ENCODE assay signal across 2 cellular contexts in genomic region chr9:135093911-135094584, GRCh38.
TF ChIP-seq lines count a peak whose summit lies in the region.

No MANE protein-coding gene starts in this region.

TF ChIP-seq in K562, 482 proteins besides CTCF, POLR2A, EP300 and RAD21:
- TF ChIP-seq RBM25 (IDR thresholded peaks at IDR 0.05; ENCODE audit: low read depth, low read length, severe bottlenecking): peak; percentile 33
- peak; percentile 77 for TF ChIP-seq ZFP36 (IDR thresholded peaks at IDR 0.05; ENCODE audit: low read depth, low read length, partially characterized antibody)
- TF ChIP-seq, protein P1, sequence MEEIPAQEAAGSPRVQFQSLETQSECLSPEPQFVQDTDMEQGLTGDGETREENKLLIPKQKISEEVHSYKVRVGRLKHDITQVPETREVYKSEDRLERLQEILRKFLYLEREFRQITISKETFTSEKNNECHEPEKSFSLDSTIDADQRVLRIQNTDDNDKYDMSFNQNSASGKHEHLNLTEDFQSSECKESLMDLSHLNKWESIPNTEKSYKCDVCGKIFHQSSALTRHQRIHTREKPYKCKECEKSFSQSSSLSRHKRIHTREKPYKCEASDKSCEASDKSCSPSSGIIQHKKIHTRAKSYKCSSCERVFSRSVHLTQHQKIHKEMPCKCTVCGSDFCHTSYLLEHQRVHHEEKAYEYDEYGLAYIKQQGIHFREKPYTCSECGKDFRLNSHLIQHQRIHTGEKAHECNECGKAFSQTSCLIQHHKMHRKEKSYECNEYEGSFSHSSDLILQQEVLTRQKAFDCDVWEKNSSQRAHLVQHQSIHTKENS (CRISPR knock-in tag; IDR thresholded peaks at IDR 0.05): no peak
- no peak for TF ChIP-seq RFX7 (CRISPR knock-in tag; IDR thresholded peaks at IDR 0.05)
- TF ChIP-seq, protein P2, sequence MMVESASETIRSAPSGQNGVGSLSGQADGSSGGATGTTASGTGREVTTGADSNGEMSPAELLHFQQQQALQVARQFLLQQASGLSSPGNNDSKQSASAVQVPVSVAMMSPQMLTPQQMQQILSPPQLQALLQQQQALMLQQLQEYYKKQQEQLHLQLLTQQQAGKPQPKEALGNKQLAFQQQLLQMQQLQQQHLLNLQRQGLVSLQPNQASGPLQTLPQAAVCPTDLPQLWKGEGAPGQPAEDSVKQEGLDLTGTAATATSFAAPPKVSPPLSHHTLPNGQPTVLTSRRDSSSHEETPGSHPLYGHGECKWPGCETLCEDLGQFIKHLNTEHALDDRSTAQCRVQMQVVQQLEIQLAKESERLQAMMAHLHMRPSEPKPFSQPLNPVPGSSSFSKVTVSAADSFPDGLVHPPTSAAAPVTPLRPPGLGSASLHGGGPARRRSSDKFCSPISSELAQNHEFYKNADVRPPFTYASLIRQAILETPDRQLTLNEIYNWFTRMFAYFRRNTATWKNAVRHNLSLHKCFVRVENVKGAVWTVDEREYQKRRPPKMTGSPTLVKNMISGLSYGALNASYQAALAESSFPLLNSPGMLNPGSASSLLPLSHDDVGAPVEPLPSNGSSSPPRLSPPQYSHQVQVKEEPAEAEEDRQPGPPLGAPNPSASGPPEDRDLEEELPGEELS (CRISPR knock-in tag; IDR thresholded peaks at IDR 0.05; ENCODE audit: borderline replicate concordance): no peak
- no peak for TF ChIP-seq ZNF12 (CRISPR knock-in tag; IDR thresholded peaks at IDR 0.05)
- no peak for TF ChIP-seq KDM1A (IDR thresholded peaks at IDR 0.05)
- TF ChIP-seq, protein P3, sequence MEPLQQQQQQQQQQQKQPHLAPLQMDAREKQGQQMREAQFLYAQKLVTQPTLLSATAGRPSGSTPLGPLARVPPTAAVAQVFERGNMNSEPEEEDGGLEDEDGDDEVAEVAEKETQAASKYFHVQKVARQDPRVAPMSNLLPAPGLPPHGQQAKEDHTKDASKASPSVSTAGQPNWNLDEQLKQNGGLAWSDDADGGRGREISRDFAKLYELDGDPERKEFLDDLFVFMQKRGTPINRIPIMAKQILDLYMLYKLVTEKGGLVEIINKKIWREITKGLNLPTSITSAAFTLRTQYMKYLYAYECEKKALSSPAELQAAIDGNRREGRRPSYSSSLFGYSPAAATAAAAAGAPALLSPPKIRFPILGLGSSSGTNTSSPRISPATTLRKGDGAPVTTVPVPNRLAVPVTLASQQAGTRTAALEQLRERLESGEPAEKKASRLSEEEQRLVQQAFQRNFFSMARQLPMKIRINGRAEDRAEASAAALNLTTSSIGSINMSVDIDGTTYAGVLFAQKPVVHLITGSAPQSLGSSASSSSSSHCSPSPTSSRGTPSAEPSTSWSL (CRISPR knock-in tag; IDR thresholded peaks at IDR 0.05; ENCODE audit: borderline replicate concordance): no peak

TF ChIP-seq in H1, 55 proteins besides CTCF, POLR2A, EP300 and RAD21:
- TF ChIP-seq, protein P4, sequence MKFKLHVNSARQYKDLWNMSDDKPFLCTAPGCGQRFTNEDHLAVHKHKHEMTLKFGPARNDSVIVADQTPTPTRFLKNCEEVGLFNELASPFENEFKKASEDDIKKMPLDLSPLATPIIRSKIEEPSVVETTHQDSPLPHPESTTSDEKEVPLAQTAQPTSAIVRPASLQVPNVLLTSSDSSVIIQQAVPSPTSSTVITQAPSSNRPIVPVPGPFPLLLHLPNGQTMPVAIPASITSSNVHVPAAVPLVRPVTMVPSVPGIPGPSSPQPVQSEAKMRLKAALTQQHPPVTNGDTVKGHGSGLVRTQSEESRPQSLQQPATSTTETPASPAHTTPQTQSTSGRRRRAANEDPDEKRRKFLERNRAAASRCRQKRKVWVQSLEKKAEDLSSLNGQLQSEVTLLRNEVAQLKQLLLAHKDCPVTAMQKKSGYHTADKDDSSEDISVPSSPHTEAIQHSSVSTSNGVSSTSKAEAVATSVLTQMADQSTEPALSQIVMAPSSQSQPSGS (IDR thresholded peaks at IDR 0.05; ENCODE audit: low read length): no peak
- TF ChIP-seq BCL11A (IDR thresholded peaks at IDR 0.05; ENCODE audit: low read depth in 2 of 2, low read length in 2 of 2): no peak
- no peak for TF ChIP-seq PHF8 (conservative IDR thresholded peaks at IDR 0.05; ENCODE audit: low read depth, low read length)
